Comparison of ENCODE assay signal across 11 cellular contexts in the genomic region with DNA sequence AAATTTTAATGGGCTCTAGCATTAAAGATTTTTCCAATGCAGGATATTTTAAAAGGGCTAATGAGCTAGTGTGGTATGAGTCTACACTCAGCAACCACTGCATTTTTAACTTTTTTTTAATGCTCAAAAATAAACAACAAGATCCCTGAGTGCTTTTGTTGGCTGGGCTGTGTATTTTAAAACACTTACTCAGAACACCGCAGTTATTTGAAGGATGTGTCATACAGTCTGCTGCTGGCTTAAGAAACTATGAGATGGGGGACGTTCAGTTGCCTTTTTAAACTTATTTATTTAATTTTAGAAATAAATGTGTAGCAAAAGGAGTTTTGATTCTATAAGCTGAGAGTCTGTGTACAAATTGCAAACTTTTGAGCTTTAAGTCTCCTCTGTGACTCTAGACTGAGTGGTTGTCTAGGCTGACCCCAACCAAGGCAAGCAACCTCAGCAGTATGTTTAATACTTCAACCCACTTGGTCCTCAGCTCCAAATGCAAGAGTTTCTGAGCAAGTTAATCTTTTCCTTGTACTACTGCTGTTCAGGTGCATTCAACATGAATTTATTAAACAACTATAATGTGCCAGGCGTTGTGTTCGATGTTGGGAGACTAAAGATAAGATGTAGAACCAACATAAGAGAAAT.
A peak's percentile ranks its signal among the peaks of the same experiment; 100 is the strongest.
DNase-seq lines count a peak whose midpoint lies in the region; ATAC-seq, FAIRE-seq and TF ChIP-seq lines count a peak whose summit lies in the region.
"Had no signal": no experiment of that assay in that cellular context is flagged by ENCODE, and none has a peak within 500 bp of the region (broad histone marks: within the 10 kb centered on the region; RNA-seq: fewer than 3 reads in every experiment).

No MANE protein-coding gene starts in this region.

- no peak for TF ChIP-seq CTCF in right atrium auricular region (IDR thresholded peaks at IDR 0.05)

- no peak overlapping the region for H3K27ac ChIP-seq in right atrium auricular region
- H3K27ac ChIP-seq: neutrophil had no signal

- ATAC-seq in GM21360 (IDR thresholded peaks at IDR 0.05; ENCODE audit: unreplicated experiment), result no peak

- H3K4me1 ChIP-seq in right atrium auricular region, result no peaks in the 10 kb centered on the region

- DNase-seq in HCEC 1CT (peak; percentile 91), SW480 (ENCODE audit: low spot score) (peak; percentile 53), fibroblast of peridontal ligament (ENCODE audit: extremely low read depth) (peak; percentile 94), smooth muscle cell of the brain vasculature (ENCODE audit: low read depth, low spot score) (peak; percentile 57), mucosa of gallbladder (ENCODE audit: low spot score) (no peak), right atrium auricular region (ENCODE audit: low spot score) (no peak), frontal cortex (ENCODE audit: low spot score in 2 of 2) (no peak)
- DNase-seq: activated naive CD4-positive, alpha-beta T cell; GDM1 had no signal

- no peak overlapping the region for H3K4me3 ChIP-seq in right atrium auricular region

- H3K27me3 ChIP-seq in right atrium auricular region, result no peaks in the 10 kb centered on the region
- H3K27me3 ChIP-seq: neutrophil had no signal

- H3K9me3 ChIP-seq in right atrium auricular region, result peaks cover 0 to 4% of the 10 kb centered on the region in 2 donors
- H3K9me3 ChIP-seq: neutrophil had no signal

- H3K36me3 ChIP-seq in right atrium auricular region, result no peaks in the 10 kb centered on the region
- H3K36me3 ChIP-seq: neutrophil had no signal

- FAIRE-seq in frontal cortex (lab: Jason Lieb, UNC), result no peak

Comparison
In these comparisons a context has a peak if more than half of its experiments do, and no peak if none do; other contexts are left out.
1. DNase-seq: peak in HCEC 1CT (single experiment), SW480 (single experiment), fibroblast of peridontal ligament (single experiment) and smooth muscle cell of the brain vasculature (single experiment); none in mucosa of gallbladder (single experiment), right atrium auricular region (single experiment) and frontal cortex (0 of 2).